ENCODE assay signal across 8 cellular contexts in the genomic region with DNA sequence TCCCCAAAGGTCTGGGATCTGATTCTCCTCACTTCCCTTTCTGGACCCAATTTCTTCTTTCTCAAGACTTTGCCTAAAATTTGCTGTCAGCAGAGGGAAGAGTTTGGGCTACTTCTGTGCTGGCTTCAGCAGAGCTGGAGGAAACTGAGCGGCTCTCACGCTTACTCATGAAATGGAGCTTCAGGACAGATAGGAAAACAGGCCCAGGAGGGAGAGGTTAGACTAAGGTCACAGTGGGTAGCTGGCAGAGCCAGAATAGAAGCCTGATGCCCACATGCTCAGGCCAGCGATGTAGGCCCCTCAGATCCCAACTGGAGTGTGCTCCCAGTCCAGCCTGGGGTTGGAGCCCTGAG. TPM values are rescaled to one million over a fixed set of nuclear protein-coding genes. Genes with fewer than 3 reads are reported as not detected.
DNase-seq lines count a peak whose midpoint lies in the region; ATAC-seq and TF ChIP-seq lines count a peak whose summit lies in the region.

No MANE protein-coding gene starts in this region.

- H3K4me3 ChIP-seq in fibroblast of the aortic adventitia (ENCODE audit: low read depth, low read length), result peak overlapping the region; percentile 100

- no peaks in the 10 kb centered on the region for H3K36me3 Mint-ChIP-seq in stimulated activated naive CD8-positive, alpha-beta T cell treated with anti-CD3 and anti-CD28 coated beads, Interleukin-15, Interleukin-2, amounts not matched to agents 100 ng/mL and 50 ng/mL, for 24 hours (ENCODE audit: low read depth)
- peaks cover 5% of the 10 kb centered on the region for H3K36me3 Mint-ChIP-seq in T-helper 17 cell (ENCODE audit: low read depth)
- H3K36me3 Mint-ChIP-seq in osteocyte (ENCODE audit: unreplicated experiment), result peaks cover 7% of the 10 kb centered on the region

- ATAC-seq in stimulated activated naive CD8-positive, alpha-beta T cell treated with anti-CD3 and anti-CD28 coated beads, Interleukin-15, Interleukin-2, amounts not matched to agents 100 U/mL and 50 U/mL, for 24 hours, result no peak
- ATAC-seq in T-helper 17 cell (no peak), HG02798 (IDR thresholded peaks at IDR 0.05; ENCODE audit: poor library complexity, unreplicated experiment) (no peak), GM19324 (IDR thresholded peaks at IDR 0.05; ENCODE audit: low FRiP score, unreplicated experiment) (no peak)

- no peaks in the 10 kb centered on the region for H3K9me3 Mint-ChIP-seq in stimulated activated naive CD8-positive, alpha-beta T cell treated with anti-CD3 and anti-CD28 coated beads, Interleukin-15, Interleukin-2, amounts not matched to agents 100 ng/mL and 50 ng/mL, for 24 hours
- H3K9me3 Mint-ChIP-seq in osteocyte (ENCODE audit: unreplicated experiment), result no peaks in the 10 kb centered on the region

- no peak for DNase-seq in stimulated activated naive CD8-positive, alpha-beta T cell treated with anti-CD3 and anti-CD28 coated beads, Interleukin-15, Interleukin-2, amounts not matched to agents 100 U/mL and 50 U/mL, for 24 hours
- no peak for DNase-seq in T-helper 17 cell
- DNase-seq in fibroblast of the aortic adventitia (ENCODE audit: low read depth), result peak; percentile 41
- no peak for DNase-seq in osteocyte (ENCODE audit: extremely low spot score, unreplicated experiment)
- DNase-seq in NK-92 (lab: John Stamatoyannopoulos, UW; ENCODE audit: unreplicated experiment), result no peak

- TF ChIP-seq CTCF in fibroblast of the aortic adventitia (IDR thresholded peaks at IDR 0.05; ENCODE audit: insufficient read depth, low read length), result no peak
- TF ChIP-seq CTCF in osteocyte (IDR thresholded peaks at IDR 0.05), result no peak

- peak overlapping the region; percentile 65 for H3K27ac Mint-ChIP-seq in stimulated activated naive CD8-positive, alpha-beta T cell treated with anti-CD3 and anti-CD28 coated beads, Interleukin-15, Interleukin-2, amounts not matched to agents 100 ng/mL and 50 ng/mL, for 24 hours
- H3K27ac Mint-ChIP-seq in T-helper 17 cell, result peak overlapping the region; percentile 37
- H3K27ac Mint-ChIP-seq in osteocyte (ENCODE audit: unreplicated experiment), result peak overlapping the region; percentile 87

- H3K27me3 Mint-ChIP-seq in stimulated activated naive CD8-positive, alpha-beta T cell treated with anti-CD3 and anti-CD28 coated beads, Interleukin-15, Interleukin-2, amounts not matched to agents 100 ng/mL and 50 ng/mL, for 24 hours, result no peaks in the 10 kb centered on the region
- peaks cover 5% of the 10 kb centered on the region for H3K27me3 Mint-ChIP-seq in T-helper 17 cell
- H3K27me3 Mint-ChIP-seq in osteocyte (ENCODE audit: unreplicated experiment), result peaks cover 9% of the 10 kb centered on the region

- peak overlapping the region; percentile 88 for H3K4me3 Mint-ChIP-seq in stimulated activated naive CD8-positive, alpha-beta T cell treated with anti-CD3 and anti-CD28 coated beads, Interleukin-15, Interleukin-2, amounts not matched to agents 100 ng/mL and 50 ng/mL, for 24 hours
- H3K4me3 Mint-ChIP-seq in T-helper 17 cell, result peak overlapping the region; percentile 93
- H3K4me3 Mint-ChIP-seq in osteocyte (ENCODE audit: unreplicated experiment), result peak overlapping the region; percentile 95

- H3K4me1 Mint-ChIP-seq in stimulated activated naive CD8-positive, alpha-beta T cell treated with anti-CD3 and anti-CD28 coated beads, Interleukin-15, Interleukin-2, amounts not matched to agents 100 ng/mL and 50 ng/mL, for 24 hours (ENCODE audit: low read depth), result peaks cover 21% of the 10 kb centered on the region
- H3K4me1 Mint-ChIP-seq in T-helper 17 cell, result peaks cover 19% of the 10 kb centered on the region
- H3K4me1 Mint-ChIP-seq in osteocyte (ENCODE audit: unreplicated experiment), result peaks cover 18% of the 10 kb centered on the region

- no peaks in the 10 kb centered on the region for H3K9me3 ChIP-seq in T-helper 17 cell (ENCODE audit: control insufficient read depth, low read length, poor library complexity, severe bottlenecking)

RNA-seq across cellular contexts. Expression of a gene that starts 0.6 kb away (rescaled TPM):
- total RNA-seq in T-helper 17 cell, result 1 to 10 TPM; 7.6 to 9.2 TPM
- 17.3 and 27.4 TPM in 2 replicates for total RNA-seq in fibroblast of the aortic adventitia (ENCODE audit: low replicate concordance)
- 54.5 and 54.8 TPM in 2 replicates for total RNA-seq in osteocyte

RNA-seq across cellular contexts. Expression of a gene that starts 50.1 kb away (rescaled TPM):
- total RNA-seq in T-helper 17 cell, result 10 to 100 TPM; 24.7 to 27.0 TPM
- total RNA-seq in fibroblast of the aortic adventitia (ENCODE audit: low replicate concordance), result 13.1 and 29.9 TPM in 2 replicates
- total RNA-seq in osteocyte, result 58.4 and 61.6 TPM in 2 replicates

RNA-seq across cellular contexts. Expression of a gene that starts 54.4 kb away (rescaled TPM):
- total RNA-seq in T-helper 17 cell (100 to 1,000 TPM; 213 to 224 TPM), fibroblast of the aortic adventitia (ENCODE audit: low replicate concordance) (78.1 and 136 TPM in 2 replicates), osteocyte (122 and 131 TPM in 2 replicates)

Comparison
In these comparisons a context has a peak if more than half of its experiments do, and no peak if none do; other contexts are left out.
1. H3K27ac Mint-ChIP-seq: peak in every context shown above with its lines; median percentile 87 in osteocyte; 65 in stimulated activated naive CD8-positive, alpha-beta T cell treated with anti-CD3 and anti-CD28 coated beads, Interleukin-15, Interleukin-2, amounts not matched to agents 100 ng/mL and 50 ng/mL, for 24 hours; 37 in T-helper 17 cell.